11 cellular contexts compared by ENCODE assay signal in genomic region chr1:110068646-110069301, GRCh38. TPM values are rescaled to one million over a fixed set of nuclear protein-coding genes. Genes with fewer than 3 reads are reported as not detected.
DNase-seq lines count a peak whose midpoint lies in the region; ATAC-seq and TF ChIP-seq lines count a peak whose summit lies in the region.
"Had no signal": no experiment of that assay in that cellular context is flagged by ENCODE, and none has a peak within 500 bp of the region (broad histone marks: within the 10 kb centered on the region; RNA-seq: fewer than 3 reads in every experiment).

No MANE protein-coding gene starts in this region.

- no peak for TF ChIP-seq CTCF in activated CD8-positive, alpha-beta T cell treated with anti-CD3 and anti-CD28 coated beads for 36 hours (IDR thresholded peaks at IDR 0.05)

- peaks cover 57% of the 10 kb centered on the region for H3K27me3 Mint-ChIP-seq in activated CD8-positive, alpha-beta T cell treated with anti-CD3 and anti-CD28 coated beads for 36 hours

- H3K9me3 ChIP-seq in HUES6 (ENCODE audit: control insufficient read depth, insufficient read depth, low read depth, low read length): no peaks in the 10 kb centered on the region
- H3K9me3 ChIP-seq: neutrophil had no signal

- intact Hi-C loops in activated CD8-positive, alpha-beta T cell treated with anti-CD3 and anti-CD28 coated beads for 36 hours (cut with micrococcal nuclease): no loop called here

- H3K27me3 ChIP-seq in HUES6 (ENCODE audit: control insufficient read depth, insufficient read depth, low read length): peaks cover 100% of the 10 kb centered on the region

- DNase-seq in activated CD8-positive, alpha-beta T cell treated with anti-CD3 and anti-CD28 coated beads for 36 hours: peak; percentile 34
- peak; percentile 47 for DNase-seq in germinal center (ENCODE audit: low spot score)
- DNase-seq in retina: peak; percentile 85
- DNase-seq in NCI-H187 (lab: John Stamatoyannopoulos, UW): no peak
- no peak for DNase-seq in pons (ENCODE audit: low spot score)
- DNase-seq: NCI-H1436 had no signal

- H3K36me3 Mint-ChIP-seq in activated CD8-positive, alpha-beta T cell treated with anti-CD3 and anti-CD28 coated beads for 36 hours (ENCODE audit: low read depth): no peaks in the 10 kb centered on the region

- peak; percentile 57 for ATAC-seq in activated CD8-positive, alpha-beta T cell treated with anti-CD3 and anti-CD28 coated beads for 36 hours
- ATAC-seq in HG02973 (IDR thresholded peaks at IDR 0.05; ENCODE audit: unreplicated experiment) (no peak), HG03039 (IDR thresholded peaks at IDR 0.05; ENCODE audit: unreplicated experiment) (no peak)

- H3K4me1 ChIP-seq in HUES6 (ENCODE audit: control insufficient read depth, insufficient read depth, low read length): peaks cover 32% of the 10 kb centered on the region

- H3K4me1 Mint-ChIP-seq in activated CD8-positive, alpha-beta T cell treated with anti-CD3 and anti-CD28 coated beads for 36 hours (ENCODE audit: low read depth): peaks cover 12% of the 10 kb centered on the region

- H3K27ac Mint-ChIP-seq in activated CD8-positive, alpha-beta T cell treated with anti-CD3 and anti-CD28 coated beads for 36 hours: no peak overlapping the region

- no peak overlapping the region for H3K4me3 Mint-ChIP-seq in activated CD8-positive, alpha-beta T cell treated with anti-CD3 and anti-CD28 coated beads for 36 hours

- H3K36me3 ChIP-seq in HUES6 (ENCODE audit: control insufficient read depth, insufficient read depth, low read length): no peaks in the 10 kb centered on the region
- H3K36me3 ChIP-seq: neutrophil had no signal

- no peak overlapping the region for H3K9ac ChIP-seq in HUES6 (ENCODE audit: low read length)

- no peaks in the 10 kb centered on the region for H3K9me3 Mint-ChIP-seq in activated CD8-positive, alpha-beta T cell treated with anti-CD3 and anti-CD28 coated beads for 36 hours

- H3K4me3 ChIP-seq in HUES6 (ENCODE audit: low read depth, low read length): peak overlapping the region; percentile 51

- no peak overlapping the region for H3K27ac ChIP-seq in HUES6 (ENCODE audit: low read depth, low read length)
- H3K27ac ChIP-seq: neutrophil had no signal

- CTCF ChIA-PET in activated CD8-positive, alpha-beta T cell treated with anti-CD3 and anti-CD28 coated beads for 36 hours (lab: Charles Lee): interaction anchor here (0.7 to 11.0 kb wide), 6 partner anchors 9 to 37 kb away, joined by 3 to 163 read pairs (median 4); no protein-coding TSS in a partner anchor

- POLR2A ChIA-PET in activated CD8-positive, alpha-beta T cell treated with anti-CD3 and anti-CD28 coated beads for 36 hours (lab: Charles Lee): interaction anchor here (0.8 to 1.6 kb wide), 3 partner anchors 12 to 40 kb away, joined by 3 read pairs; no protein-coding TSS in a partner anchor

RNA-seq across cellular contexts. Expression of gene ALX3, which starts 1.7 kb away (rescaled TPM):
- not detected for total RNA-seq in activated CD8-positive, alpha-beta T cell treated with anti-CD3 and anti-CD28 coated beads for 36 hours
- total RNA-seq: SK-MEL-5 had no signal

RNA-seq across cellular contexts. Expression of gene STRIP1, which starts 34.4 kb away (rescaled TPM):
- total RNA-seq in activated CD8-positive, alpha-beta T cell treated with anti-CD3 and anti-CD28 coated beads for 36 hours: 10 to 100 TPM; 24.6 to 24.8 TPM

RNA-seq across cellular contexts. Expression of gene UBL4B, which starts 43.5 kb away (rescaled TPM):
- not detected for total RNA-seq in activated CD8-positive, alpha-beta T cell treated with anti-CD3 and anti-CD28 coated beads for 36 hours
- total RNA-seq: SK-MEL-5 had no signal

Comparison
In these comparisons a context has a peak if more than half of its experiments do, and no peak if none do; other contexts are left out.
1. DNase-seq: peak in activated CD8-positive, alpha-beta T cell treated with anti-CD3 and anti-CD28 coated beads for 36 hours (single experiment), germinal center (single experiment) and retina (single experiment); none in NCI-H187 (0 of 2) and pons (single experiment).